15 cellular contexts compared by ENCODE assay signal in the genomic region with DNA sequence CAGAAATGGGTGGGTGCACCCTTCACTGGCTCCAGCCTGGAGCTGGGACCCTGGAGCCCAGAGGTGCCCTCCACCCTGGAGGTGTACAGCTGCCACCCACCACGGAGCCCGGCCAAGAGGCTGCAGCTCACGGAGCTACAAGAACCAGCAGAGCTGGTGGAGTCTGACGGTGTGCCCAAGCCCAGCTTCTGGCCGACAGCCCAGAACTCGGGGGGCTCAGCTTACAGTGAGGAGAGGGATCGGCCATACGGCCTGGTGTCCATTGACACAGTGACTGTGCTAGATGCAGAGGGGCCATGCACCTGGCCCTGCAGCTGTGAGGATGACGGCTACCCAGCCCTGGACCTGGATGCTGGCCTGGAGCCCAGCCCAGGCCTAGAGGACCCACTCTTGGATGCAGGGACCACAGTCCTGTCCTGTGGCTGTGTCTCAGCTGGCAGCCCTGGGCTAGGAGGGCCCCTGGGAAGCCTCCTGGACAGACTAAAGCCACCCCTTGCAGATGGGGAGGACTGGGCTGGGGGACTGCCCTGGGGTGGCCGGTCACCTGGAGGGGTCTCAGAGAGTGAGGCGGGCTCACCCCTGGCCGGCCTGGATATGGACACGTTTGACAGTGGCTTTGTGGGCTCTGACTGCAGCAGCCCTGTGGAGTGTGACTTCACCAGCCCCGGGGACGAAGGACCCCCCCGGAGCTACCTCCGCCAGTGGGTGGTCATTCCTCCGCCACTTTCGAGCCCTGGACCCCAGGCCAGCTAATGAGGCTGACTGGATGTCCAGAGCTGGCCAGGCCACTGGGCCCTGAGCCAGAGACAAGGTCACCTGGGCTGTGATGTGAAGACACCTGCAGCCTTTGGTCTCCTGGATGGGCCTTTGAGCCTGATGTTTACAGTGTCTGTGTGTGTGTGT. TPM values are rescaled to one million over a fixed set of nuclear protein-coding genes. Genes with fewer than 3 reads are reported as not detected.
DNase-seq lines count a peak whose midpoint lies in the region; ATAC-seq lines count a peak whose summit lies in the region.
"Had no signal": no experiment of that assay in that cellular context is flagged by ENCODE, and none has a peak within 500 bp of the region (broad histone marks: within the 10 kb centered on the region; RNA-seq: fewer than 3 reads in every experiment).

No MANE protein-coding gene starts in this region.

- H3K4me1 Mint-ChIP-seq in activated CD4-positive, alpha-beta T cell treated with anti-CD3 and anti-CD28 coated beads, Interleukin-2, amount 10 ng/mL, durations not matched to agents 7 days and 5 days = peaks cover 67% of the 10 kb centered on the region
- H3K4me1 Mint-ChIP-seq in IgD-negative memory B cell (peaks cover 22 to 30% (median 29%) of the 10 kb centered on the region in 3 donors), T-cell (peaks cover 78 to 87% (median 80%) of the 10 kb centered on the region in 3 donors)
- H3K4me1 Mint-ChIP-seq in naive thymus-derived CD8-positive, alpha-beta T cell = peaks cover 47 to 94% (median 84%) of the 10 kb centered on the region in 4 donors

- no peak for DNase-seq in activated CD4-positive, alpha-beta T cell treated with anti-CD3 and anti-CD28 coated beads, Interleukin-2, amount 10 ng/mL, durations not matched to agents 7 days and 5 days
- no peak for DNase-seq in activated CD4-positive, alpha-beta T cell treated with anti-CD3 and anti-CD28 coated beads for 4 hours
- DNase-seq in T-cell (no peak), GM19238 (ENCODE audit: insufficient read length, low spot score) (no peak), NOMO-1 treated with DMSO at 0.1 percent for 48 hours (lab: John Stamatoyannopoulos, UW; ENCODE audit: unreplicated experiment) (no peak)
- peak in 1 of 10 donors; percentile 24 for DNase-seq in naive thymus-derived CD8-positive, alpha-beta T cell
- no peak for DNase-seq in effector CD8-positive, alpha-beta T cell (lab: John Stamatoyannopoulos, UW)
- DNase-seq: aorta; dorsolateral prefrontal cortex; EL; IMR-90; NCI-H187; stimulated activated CD4-positive, alpha-beta T cell treated with anti-CD3 and anti-CD28 coated beads, Interleukin-15, amount 100 ng/mL, for 24 hours had no signal

- H3K27me3 Mint-ChIP-seq in activated CD4-positive, alpha-beta T cell treated with anti-CD3 and anti-CD28 coated beads, Interleukin-2, amount 10 ng/mL, durations not matched to agents 7 days and 5 days = no peaks in the 10 kb centered on the region
- H3K27me3 Mint-ChIP-seq in IgD-negative memory B cell (peaks cover 30% of the 10 kb centered on the region), T-cell (no peaks in the 10 kb centered on the region)
- H3K27me3 Mint-ChIP-seq in naive thymus-derived CD8-positive, alpha-beta T cell = no peaks in the 10 kb centered on the region

- CTCF ChIA-PET in activated CD4-positive, alpha-beta T cell treated with anti-CD3 and anti-CD28 coated beads, Interleukin-2, amount 10 ng/mL, durations not matched to agents 7 days and 5 days (lab: Charles Lee) = interaction anchor here (1.0 to 1.2 kb wide), 2 partner anchors 22 to 269 kb away, joined by 3 read pairs; no protein-coding TSS in a partner anchor
- CTCF ChIA-PET in T-cell (lab: Charles Lee) = no interaction called here

- H3K4me3 Mint-ChIP-seq in activated CD4-positive, alpha-beta T cell treated with anti-CD3 and anti-CD28 coated beads, Interleukin-2, amount 10 ng/mL, durations not matched to agents 7 days and 5 days = no peak overlapping the region
- H3K4me3 Mint-ChIP-seq in IgD-negative memory B cell (peak overlapping the region in 2 of 4 donors; percentile 49 to 92), T-cell (peak overlapping the region in 1 of 3 donors; percentile 67)
- H3K4me3 Mint-ChIP-seq in naive thymus-derived CD8-positive, alpha-beta T cell = peak overlapping the region in 9 of 10 donors; percentile 19 to 86 (median 73)
- H3K4me3 Mint-ChIP-seq: type B pancreatic cell had no signal

- ATAC-seq in T-cell (replicated peaks in 1 of 4) = no peak
- no peak for ATAC-seq in naive thymus-derived CD8-positive, alpha-beta T cell

- POLR2A ChIA-PET in activated CD4-positive, alpha-beta T cell treated with anti-CD3 and anti-CD28 coated beads, Interleukin-2, amount 10 ng/mL, durations not matched to agents 7 days and 5 days (lab: Charles Lee) = no interaction called here
- POLR2A ChIA-PET in T-cell (lab: Charles Lee) = interaction anchor here (0.9 to 7.6 kb wide), 3 partner anchors 44 to 214 kb away, joined by 3 to 88 read pairs (median 3); a partner anchor contains a TSS
- POLR2A ChIA-PET in naive thymus-derived CD8-positive, alpha-beta T cell (lab: Charles Lee) = interaction anchor here (0.7 to 12.8 kb wide), 15 partner anchors 11 to 699 kb away, joined by 3 to 167 read pairs (median 3); a partner anchor contains a TSS

- H3K9me3 Mint-ChIP-seq in activated CD4-positive, alpha-beta T cell treated with anti-CD3 and anti-CD28 coated beads, Interleukin-2, amount 10 ng/mL, durations not matched to agents 7 days and 5 days = peaks cover 25% of the 10 kb centered on the region
- H3K9me3 Mint-ChIP-seq in IgD-negative memory B cell (no peaks in the 10 kb centered on the region), T-cell (peaks cover 0 to 7% (median 0%) of the 10 kb centered on the region in 3 donors)
- peaks cover 0 to 2% (median 0%) of the 10 kb centered on the region in 9 donors for H3K9me3 Mint-ChIP-seq in naive thymus-derived CD8-positive, alpha-beta T cell
- H3K9me3 Mint-ChIP-seq: type B pancreatic cell had no signal

- H3K27ac Mint-ChIP-seq in activated CD4-positive, alpha-beta T cell treated with anti-CD3 and anti-CD28 coated beads, Interleukin-2, amount 10 ng/mL, durations not matched to agents 7 days and 5 days = peak overlapping the region; percentile 46
- peak overlapping the region in 2 of 3 donors; percentile 31 to 96 for H3K27ac Mint-ChIP-seq in IgD-negative memory B cell
- peak overlapping the region; percentile 89 to 90 for H3K27ac Mint-ChIP-seq in T-cell
- peak overlapping the region; percentile 91 to 99 (median 96) for H3K27ac Mint-ChIP-seq in naive thymus-derived CD8-positive, alpha-beta T cell

- H3K36me3 Mint-ChIP-seq in activated CD4-positive, alpha-beta T cell treated with anti-CD3 and anti-CD28 coated beads, Interleukin-2, amount 10 ng/mL, durations not matched to agents 7 days and 5 days (ENCODE audit: low read depth) = peaks cover 84% of the 10 kb centered on the region
- H3K36me3 Mint-ChIP-seq in IgD-negative memory B cell = peaks cover 3% of the 10 kb centered on the region
- H3K36me3 Mint-ChIP-seq in T-cell = peaks cover 49% of the 10 kb centered on the region
- peaks cover 5 to 43% (median 37%) of the 10 kb centered on the region in 3 donors for H3K36me3 Mint-ChIP-seq in naive thymus-derived CD8-positive, alpha-beta T cell
- H3K36me3 Mint-ChIP-seq: type B pancreatic cell had no signal

RNA-seq across cellular contexts. Expression of a gene that starts 46.8 kb away (rescaled TPM):
- 10 to 100 TPM; 44.4 to 45.6 TPM for total RNA-seq in activated CD4-positive, alpha-beta T cell treated with anti-CD3 and anti-CD28 coated beads, Interleukin-2, amount 10 ng/mL, durations not matched to agents 7 days and 5 days
- 2.2 TPM for polyA plus RNA-seq in IgD-negative memory B cell
- 10 to 100 TPM; 35.6 to 44.3 (median 38.2) TPM for total RNA-seq in T-cell
- 10 to 100 TPM; 29.3 to 29.4 TPM for total RNA-seq in naive thymus-derived CD8-positive, alpha-beta T cell
- 10 to 100 TPM; 26.5 to 47.1 (median 33.9) TPM for polyA plus RNA-seq in naive thymus-derived CD8-positive, alpha-beta T cell

Comparison
In these comparisons a context has a peak if more than half of its experiments do, and no peak if none do; other contexts are left out.
1. H3K27ac Mint-ChIP-seq: peak in every context shown above with its lines; median percentile 96 in naive thymus-derived CD8-positive, alpha-beta T cell; 90 in T-cell; 64 in IgD-negative memory B cell; 46 in activated CD4-positive, alpha-beta T cell treated with anti-CD3 and anti-CD28 coated beads, Interleukin-2, amount 10 ng/mL, durations not matched to agents 7 days and 5 days.